Comparison of ENCODE assay signal across 17 cellular contexts in genomic region chr10:90887555-90887954, GRCh38. TPM values are rescaled to one million over a fixed set of nuclear protein-coding genes. Genes with fewer than 3 reads are reported as not detected.
"Had no signal": no experiment of that assay in that cellular context is flagged by ENCODE, and none has a peak within 500 bp of the region (broad histone marks: within the 10 kb centered on the region; RNA-seq: fewer than 3 reads in every experiment).

No MANE protein-coding gene starts in this region.

- H3K4me1 Mint-ChIP-seq: neural crest cell had no signal

- H3K9ac ChIP-seq: parathyroid adenoma had no signal

- H3K27me3 ChIP-seq: adrenal gland, heart left ventricle, thyroid gland, vagina had no signal

- H3K27ac Mint-ChIP-seq: activated naive CD4-positive, alpha-beta T cell treated with anti-CD3 and anti-CD28 coated beads, Interleukin-2, amount 10 ng/mL, durations not matched to agents 7 days and 5 days; brain had no signal

- DNase-seq: activated CD4-positive, alpha-beta T cell treated with anti-CD3 and anti-CD28 coated beads for 4 hours; activated CD8-positive, alpha-beta memory T cell treated with anti-CD3 and anti-CD28 coated beads for 24 hours; activated naive CD4-positive, alpha-beta T cell treated with anti-CD3 and anti-CD28 coated beads, Interleukin-2, amount 10 ng/mL, durations not matched to agents 7 days and 5 days; adrenal gland; heart left ventricle; kidney; retina; small intestine; T-helper 1 cell; thyroid gland; WERI-Rb-1 had no signal

- ATAC-seq: heart left ventricle had no signal

- H2AFZ ChIP-seq: parathyroid adenoma had no signal

- H3K9me3 Mint-ChIP-seq: activated naive CD4-positive, alpha-beta T cell treated with anti-CD3 and anti-CD28 coated beads, Interleukin-2, amount 10 ng/mL, durations not matched to agents 7 days and 5 days; brain; neural crest cell had no signal

- H3K27me3 Mint-ChIP-seq: activated naive CD4-positive, alpha-beta T cell treated with anti-CD3 and anti-CD28 coated beads, Interleukin-2, amount 10 ng/mL, durations not matched to agents 7 days and 5 days; brain had no signal

- H3K9me3 ChIP-seq: adrenal gland, heart left ventricle, thyroid gland, vagina had no signal

- H3K4me1 ChIP-seq: adrenal gland, thyroid gland, vagina had no signal

- H3K27ac ChIP-seq: adrenal gland, heart left ventricle, parathyroid adenoma, thyroid gland, vagina, WERI-Rb-1 had no signal

- FAIRE-seq: frontal cortex, kidney, small intestine had no signal

- H3K4me3 Mint-ChIP-seq: activated naive CD4-positive, alpha-beta T cell treated with anti-CD3 and anti-CD28 coated beads, Interleukin-2, amount 10 ng/mL, durations not matched to agents 7 days and 5 days; brain; neural crest cell had no signal

- H3K4me3 ChIP-seq: adrenal gland, heart left ventricle, thyroid gland, vagina had no signal

RNA-seq across cellular contexts. Expression of gene ANKRD1, which starts 33.3 kb away (rescaled TPM):
- total RNA-seq: frontal cortex, kidney, lower leg skin, neural crest cell, vagina had no signal
